Comparison of ENCODE assay signal across 1 cellular context in the genomic region with DNA sequence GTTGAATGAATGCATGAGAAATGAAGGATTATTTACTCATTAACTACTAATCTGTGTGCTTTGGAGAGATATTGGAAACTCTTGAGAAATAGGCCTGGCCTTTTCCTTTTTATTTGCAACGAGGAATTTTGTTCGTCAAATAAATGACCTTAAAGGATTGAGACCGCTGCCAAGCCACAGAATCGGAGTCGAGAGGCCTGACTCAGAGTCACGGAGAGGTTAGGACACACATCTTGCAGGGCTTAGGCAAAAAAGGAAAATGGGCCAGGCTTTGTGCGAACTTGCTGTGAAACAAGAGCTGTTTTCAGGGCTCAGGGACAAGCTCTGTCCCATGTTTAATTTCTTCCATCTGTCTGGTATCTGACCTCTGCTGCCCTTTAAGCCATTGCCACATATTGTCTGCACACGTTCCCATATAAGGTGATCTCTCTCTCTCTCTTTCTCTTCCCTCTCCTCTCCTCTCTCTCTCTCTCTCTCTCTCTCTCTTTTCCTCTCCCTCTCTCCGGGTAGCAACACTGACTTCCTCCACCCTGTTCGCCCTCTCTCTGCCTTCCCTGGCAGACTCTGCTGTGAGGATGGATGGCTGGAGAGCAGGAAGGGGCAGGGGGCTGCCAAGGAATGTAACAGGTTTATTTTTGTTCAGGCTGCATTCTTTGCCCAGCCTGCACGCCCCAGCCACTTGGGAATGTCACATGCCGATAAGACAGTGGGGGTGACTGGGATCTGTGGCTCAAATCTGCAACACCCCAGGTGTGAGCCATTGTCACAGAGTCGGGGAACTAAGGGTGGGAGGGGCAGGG.
TF ChIP-seq lines count a peak whose summit lies in the region.

No MANE protein-coding gene starts in this region.

TF ChIP-seq in HepG2, 621 proteins besides CTCF, POLR2A, EP300 and RAD21 (continued from another document and continues in another):
- peak; percentile 47; the same call in 1 of the 2 replicates for TF ChIP-seq HNF4G (IDR thresholded peaks at IDR 0.05; ENCODE audit: borderline replicate concordance, low read depth, low read length)
- TF ChIP-seq HNF4G (CRISPR knock-in tag; IDR thresholded peaks at IDR 0.05; ENCODE audit: borderline replicate concordance, low read depth), result no peak
- TF ChIP-seq, protein P1, sequence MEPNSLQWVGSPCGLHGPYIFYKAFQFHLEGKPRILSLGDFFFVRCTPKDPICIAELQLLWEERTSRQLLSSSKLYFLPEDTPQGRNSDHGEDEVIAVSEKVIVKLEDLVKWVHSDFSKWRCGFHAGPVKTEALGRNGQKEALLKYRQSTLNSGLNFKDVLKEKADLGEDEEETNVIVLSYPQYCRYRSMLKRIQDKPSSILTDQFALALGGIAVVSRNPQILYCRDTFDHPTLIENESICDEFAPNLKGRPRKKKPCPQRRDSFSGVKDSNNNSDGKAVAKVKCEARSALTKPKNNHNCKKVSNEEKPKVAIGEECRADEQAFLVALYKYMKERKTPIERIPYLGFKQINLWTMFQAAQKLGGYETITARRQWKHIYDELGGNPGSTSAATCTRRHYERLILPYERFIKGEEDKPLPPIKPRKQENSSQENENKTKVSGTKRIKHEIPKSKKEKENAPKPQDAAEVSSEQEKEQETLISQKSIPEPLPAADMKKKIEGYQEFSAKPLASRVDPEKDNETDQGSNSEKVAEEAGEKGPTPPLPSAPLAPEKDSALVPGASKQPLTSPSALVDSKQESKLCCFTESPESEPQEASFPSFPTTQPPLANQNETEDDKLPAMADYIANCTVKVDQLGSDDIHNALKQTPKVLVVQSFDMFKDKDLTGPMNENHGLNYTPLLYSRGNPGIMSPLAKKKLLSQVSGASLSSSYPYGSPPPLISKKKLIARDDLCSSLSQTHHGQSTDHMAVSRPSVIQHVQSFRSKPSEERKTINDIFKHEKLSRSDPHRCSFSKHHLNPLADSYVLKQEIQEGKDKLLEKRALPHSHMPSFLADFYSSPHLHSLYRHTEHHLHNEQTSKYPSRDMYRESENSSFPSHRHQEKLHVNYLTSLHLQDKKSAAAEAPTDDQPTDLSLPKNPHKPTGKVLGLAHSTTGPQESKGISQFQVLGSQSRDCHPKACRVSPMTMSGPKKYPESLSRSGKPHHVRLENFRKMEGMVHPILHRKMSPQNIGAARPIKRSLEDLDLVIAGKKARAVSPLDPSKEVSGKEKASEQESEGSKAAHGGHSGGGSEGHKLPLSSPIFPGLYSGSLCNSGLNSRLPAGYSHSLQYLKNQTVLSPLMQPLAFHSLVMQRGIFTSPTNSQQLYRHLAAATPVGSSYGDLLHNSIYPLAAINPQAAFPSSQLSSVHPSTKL (CRISPR knock-in tag; IDR thresholded peaks at IDR 0.05), result peak; percentile 71
- TF ChIP-seq ZNF605 (CRISPR knock-in tag; IDR thresholded peaks at IDR 0.05), result peak; percentile 70; the same call in 1 of the 2 replicates
- peak; percentile 47; the same call in 1 of the 2 replicates for TF ChIP-seq ZNF792 (CRISPR knock-in tag; IDR thresholded peaks at IDR 0.05)
- peak; percentile 81 for TF ChIP-seq HMG20B (CRISPR knock-in tag; conservative IDR thresholded peaks at IDR 0.05)
- no peak for TF ChIP-seq PCBP1 (IDR thresholded peaks at IDR 0.05; ENCODE audit: borderline replicate concordance, low read depth, low read length)
- TF ChIP-seq, protein P2, sequence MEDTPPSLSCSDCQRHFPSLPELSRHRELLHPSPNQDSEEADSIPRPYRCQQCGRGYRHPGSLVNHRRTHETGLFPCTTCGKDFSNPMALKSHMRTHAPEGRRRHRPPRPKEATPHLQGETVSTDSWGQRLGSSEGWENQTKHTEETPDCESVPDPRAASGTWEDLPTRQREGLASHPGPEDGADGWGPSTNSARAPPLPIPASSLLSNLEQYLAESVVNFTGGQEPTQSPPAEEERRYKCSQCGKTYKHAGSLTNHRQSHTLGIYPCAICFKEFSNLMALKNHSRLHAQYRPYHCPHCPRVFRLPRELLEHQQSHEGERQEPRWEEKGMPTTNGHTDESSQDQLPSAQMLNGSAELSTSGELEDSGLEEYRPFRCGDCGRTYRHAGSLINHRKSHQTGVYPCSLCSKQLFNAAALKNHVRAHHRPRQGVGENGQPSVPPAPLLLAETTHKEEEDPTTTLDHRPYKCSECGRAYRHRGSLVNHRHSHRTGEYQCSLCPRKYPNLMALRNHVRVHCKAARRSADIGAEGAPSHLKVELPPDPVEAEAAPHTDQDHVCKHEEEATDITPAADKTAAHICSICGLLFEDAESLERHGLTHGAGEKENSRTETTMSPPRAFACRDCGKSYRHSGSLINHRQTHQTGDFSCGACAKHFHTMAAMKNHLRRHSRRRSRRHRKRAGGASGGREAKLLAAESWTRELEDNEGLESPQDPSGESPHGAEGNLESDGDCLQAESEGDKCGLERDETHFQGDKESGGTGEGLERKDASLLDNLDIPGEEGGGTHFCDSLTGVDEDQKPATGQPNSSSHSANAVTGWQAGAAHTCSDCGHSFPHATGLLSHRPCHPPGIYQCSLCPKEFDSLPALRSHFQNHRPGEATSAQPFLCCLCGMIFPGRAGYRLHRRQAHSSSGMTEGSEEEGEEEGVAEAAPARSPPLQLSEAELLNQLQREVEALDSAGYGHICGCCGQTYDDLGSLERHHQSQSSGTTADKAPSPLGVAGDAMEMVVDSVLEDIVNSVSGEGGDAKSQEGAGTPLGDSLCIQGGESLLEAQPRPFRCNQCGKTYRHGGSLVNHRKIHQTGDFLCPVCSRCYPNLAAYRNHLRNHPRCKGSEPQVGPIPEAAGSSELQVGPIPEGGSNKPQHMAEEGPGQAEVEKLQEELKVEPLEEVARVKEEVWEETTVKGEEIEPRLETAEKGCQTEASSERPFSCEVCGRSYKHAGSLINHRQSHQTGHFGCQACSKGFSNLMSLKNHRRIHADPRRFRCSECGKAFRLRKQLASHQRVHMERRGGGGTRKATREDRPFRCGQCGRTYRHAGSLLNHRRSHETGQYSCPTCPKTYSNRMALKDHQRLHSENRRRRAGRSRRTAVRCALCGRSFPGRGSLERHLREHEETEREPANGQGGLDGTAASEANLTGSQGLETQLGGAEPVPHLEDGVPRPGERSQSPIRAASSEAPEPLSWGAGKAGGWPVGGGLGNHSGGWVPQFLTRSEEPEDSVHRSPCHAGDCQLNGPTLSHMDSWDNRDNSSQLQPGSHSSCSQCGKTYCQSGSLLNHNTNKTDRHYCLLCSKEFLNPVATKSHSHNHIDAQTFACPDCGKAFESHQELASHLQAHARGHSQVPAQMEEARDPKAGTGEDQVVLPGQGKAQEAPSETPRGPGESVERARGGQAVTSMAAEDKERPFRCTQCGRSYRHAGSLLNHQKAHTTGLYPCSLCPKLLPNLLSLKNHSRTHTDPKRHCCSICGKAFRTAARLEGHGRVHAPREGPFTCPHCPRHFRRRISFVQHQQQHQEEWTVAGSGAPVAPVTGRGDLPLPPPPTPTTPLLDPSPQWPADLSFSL (CRISPR knock-in tag; IDR thresholded peaks at IDR 0.05), result no peak
- TF ChIP-seq, protein P3, sequence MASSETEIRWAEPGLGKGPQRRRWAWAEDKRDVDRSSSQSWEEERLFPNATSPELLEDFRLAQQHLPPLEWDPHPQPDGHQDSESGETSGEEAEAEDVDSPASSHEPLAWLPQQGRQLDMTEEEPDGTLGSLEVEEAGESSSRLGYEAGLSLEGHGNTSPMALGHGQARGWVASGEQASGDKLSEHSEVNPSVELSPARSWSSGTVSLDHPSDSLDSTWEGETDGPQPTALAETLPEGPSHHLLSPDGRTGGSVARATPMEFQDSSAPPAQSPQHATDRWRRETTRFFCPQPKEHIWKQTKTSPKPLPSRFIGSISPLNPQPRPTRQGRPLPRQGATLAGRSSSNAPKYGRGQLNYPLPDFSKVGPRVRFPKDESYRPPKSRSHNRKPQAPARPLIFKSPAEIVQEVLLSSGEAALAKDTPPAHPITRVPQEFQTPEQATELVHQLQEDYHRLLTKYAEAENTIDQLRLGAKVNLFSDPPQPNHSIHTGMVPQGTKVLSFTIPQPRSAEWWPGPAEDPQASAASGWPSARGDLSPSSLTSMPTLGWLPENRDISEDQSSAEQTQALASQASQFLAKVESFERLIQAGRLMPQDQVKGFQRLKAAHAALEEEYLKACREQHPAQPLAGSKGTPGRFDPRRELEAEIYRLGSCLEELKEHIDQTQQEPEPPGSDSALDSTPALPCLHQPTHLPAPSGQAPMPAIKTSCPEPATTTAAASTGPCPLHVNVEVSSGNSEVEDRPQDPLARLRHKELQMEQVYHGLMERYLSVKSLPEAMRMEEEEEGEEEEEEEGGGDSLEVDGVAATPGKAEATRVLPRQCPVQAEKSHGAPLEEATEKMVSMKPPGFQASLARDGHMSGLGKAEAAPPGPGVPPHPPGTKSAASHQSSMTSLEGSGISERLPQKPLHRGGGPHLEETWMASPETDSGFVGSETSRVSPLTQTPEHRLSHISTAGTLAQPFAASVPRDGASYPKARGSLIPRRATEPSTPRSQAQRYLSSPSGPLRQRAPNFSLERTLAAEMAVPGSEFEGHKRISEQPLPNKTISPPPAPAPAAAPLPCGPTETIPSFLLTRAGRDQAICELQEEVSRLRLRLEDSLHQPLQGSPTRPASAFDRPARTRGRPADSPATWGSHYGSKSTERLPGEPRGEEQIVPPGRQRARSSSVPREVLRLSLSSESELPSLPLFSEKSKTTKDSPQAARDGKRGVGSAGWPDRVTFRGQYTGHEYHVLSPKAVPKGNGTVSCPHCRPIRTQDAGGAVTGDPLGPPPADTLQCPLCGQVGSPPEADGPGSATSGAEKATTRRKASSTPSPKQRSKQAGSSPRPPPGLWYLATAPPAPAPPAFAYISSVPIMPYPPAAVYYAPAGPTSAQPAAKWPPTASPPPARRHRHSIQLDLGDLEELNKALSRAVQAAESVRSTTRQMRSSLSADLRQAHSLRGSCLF (CRISPR knock-in tag; IDR thresholded peaks at IDR 0.05; ENCODE audit: borderline replicate concordance), result no peak
- TF ChIP-seq, protein P4, sequence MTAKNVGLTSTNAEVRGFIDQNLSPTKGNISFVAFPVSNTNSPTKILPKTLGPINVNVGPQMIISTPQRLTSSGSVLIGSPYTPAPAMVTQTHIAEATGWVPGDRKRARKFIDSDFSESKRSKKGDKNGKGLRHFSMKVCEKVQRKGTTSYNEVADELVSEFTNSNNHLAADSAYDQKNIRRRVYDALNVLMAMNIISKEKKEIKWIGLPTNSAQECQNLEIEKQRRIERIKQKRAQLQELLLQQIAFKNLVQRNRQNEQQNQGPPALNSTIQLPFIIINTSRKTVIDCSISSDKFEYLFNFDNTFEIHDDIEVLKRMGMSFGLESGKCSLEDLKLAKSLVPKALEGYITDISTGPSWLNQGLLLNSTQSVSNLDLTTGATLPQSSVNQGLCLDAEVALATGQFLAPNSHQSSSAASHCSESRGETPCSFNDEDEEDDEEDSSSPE (CRISPR knock-in tag; IDR thresholded peaks at IDR 0.05), result no peak
- TF ChIP-seq, protein P5, sequence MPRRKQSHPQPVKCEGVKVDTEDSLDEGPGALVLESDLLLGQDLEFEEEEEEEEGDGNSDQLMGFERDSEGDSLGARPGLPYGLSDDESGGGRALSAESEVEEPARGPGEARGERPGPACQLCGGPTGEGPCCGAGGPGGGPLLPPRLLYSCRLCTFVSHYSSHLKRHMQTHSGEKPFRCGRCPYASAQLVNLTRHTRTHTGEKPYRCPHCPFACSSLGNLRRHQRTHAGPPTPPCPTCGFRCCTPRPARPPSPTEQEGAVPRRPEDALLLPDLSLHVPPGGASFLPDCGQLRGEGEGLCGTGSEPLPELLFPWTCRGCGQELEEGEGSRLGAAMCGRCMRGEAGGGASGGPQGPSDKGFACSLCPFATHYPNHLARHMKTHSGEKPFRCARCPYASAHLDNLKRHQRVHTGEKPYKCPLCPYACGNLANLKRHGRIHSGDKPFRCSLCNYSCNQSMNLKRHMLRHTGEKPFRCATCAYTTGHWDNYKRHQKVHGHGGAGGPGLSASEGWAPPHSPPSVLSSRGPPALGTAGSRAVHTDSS (CRISPR knock-in tag; conservative IDR thresholded peaks at IDR 0.05), result no peak
- no peak for TF ChIP-seq ZNF619 (CRISPR knock-in tag; IDR thresholded peaks at IDR 0.05)
- TF ChIP-seq, protein P6, sequence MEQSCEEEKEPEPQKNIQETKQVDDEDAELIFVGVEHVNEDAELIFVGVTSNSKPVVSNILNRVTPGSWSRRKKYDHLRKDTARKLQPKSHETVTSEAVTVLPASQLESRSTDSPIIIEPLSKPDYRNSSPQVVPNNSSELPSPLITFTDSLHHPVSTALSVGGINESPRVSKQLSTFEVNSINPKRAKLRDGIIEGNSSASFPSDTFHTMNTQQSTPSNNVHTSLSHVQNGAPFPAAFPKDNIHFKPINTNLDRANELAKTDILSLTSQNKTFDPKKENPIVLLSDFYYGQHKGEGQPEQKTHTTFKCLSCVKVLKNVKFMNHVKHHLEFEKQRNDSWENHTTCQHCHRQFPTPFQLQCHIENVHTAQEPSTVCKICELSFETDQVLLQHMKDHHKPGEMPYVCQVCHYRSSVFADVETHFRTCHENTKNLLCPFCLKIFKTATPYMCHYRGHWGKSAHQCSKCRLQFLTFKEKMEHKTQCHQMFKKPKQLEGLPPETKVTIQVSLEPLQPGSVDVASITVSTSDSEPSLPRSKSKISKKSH (CRISPR knock-in tag; IDR thresholded peaks at IDR 0.05; ENCODE audit: borderline replicate concordance), result no peak
- TF ChIP-seq RBM22 (optimal IDR thresholded peaks at IDR 0.05; ENCODE audit: low read length), result no peak
- TF ChIP-seq, protein P7, sequence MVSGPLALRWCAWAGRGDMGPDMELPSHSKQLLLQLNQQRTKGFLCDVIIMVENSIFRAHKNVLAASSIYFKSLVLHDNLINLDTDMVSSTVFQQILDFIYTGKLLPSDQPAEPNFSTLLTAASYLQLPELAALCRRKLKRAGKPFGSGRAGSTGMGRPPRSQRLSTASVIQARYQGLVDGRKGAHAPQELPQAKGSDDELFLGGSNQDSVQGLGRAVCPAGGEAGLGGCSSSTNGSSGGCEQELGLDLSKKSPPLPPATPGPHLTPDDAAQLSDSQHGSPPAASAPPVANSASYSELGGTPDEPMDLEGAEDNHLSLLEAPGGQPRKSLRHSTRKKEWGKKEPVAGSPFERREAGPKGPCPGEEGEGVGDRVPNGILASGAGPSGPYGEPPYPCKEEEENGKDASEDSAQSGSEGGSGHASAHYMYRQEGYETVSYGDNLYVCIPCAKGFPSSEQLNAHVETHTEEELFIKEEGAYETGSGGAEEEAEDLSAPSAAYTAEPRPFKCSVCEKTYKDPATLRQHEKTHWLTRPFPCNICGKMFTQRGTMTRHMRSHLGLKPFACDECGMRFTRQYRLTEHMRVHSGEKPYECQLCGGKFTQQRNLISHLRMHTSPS (CRISPR knock-in tag; IDR thresholded peaks at IDR 0.05; ENCODE audit: low read depth), result peak; percentile 57; the same call in 1 of the 2 replicates
- TF ChIP-seq BRD4 (CRISPR knock-in tag; IDR thresholded peaks at IDR 0.05), result no peak
- no peak for TF ChIP-seq FOXA1 (IDR thresholded peaks at IDR 0.05)
- TF ChIP-seq FOXA1 (CRISPR knock-in tag; IDR thresholded peaks at IDR 0.05), result peak; percentile 31; the same call in 1 of the 2 replicates
- TF ChIP-seq, protein P8, sequence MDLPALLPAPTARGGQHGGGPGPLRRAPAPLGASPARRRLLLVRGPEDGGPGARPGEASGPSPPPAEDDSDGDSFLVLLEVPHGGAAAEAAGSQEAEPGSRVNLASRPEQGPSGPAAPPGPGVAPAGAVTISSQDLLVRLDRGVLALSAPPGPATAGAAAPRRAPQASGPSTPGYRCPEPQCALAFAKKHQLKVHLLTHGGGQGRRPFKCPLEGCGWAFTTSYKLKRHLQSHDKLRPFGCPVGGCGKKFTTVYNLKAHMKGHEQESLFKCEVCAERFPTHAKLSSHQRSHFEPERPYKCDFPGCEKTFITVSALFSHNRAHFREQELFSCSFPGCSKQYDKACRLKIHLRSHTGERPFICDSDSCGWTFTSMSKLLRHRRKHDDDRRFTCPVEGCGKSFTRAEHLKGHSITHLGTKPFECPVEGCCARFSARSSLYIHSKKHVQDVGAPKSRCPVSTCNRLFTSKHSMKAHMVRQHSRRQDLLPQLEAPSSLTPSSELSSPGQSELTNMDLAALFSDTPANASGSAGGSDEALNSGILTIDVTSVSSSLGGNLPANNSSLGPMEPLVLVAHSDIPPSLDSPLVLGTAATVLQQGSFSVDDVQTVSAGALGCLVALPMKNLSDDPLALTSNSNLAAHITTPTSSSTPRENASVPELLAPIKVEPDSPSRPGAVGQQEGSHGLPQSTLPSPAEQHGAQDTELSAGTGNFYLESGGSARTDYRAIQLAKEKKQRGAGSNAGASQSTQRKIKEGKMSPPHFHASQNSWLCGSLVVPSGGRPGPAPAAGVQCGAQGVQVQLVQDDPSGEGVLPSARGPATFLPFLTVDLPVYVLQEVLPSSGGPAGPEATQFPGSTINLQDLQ (CRISPR knock-in tag; IDR thresholded peaks at IDR 0.05), result no peak
- TF ChIP-seq FOXO1 (CRISPR knock-in tag; IDR thresholded peaks at IDR 0.05), result peak; percentile 65
- TF ChIP-seq ZNF282 (IDR thresholded peaks at IDR 0.05; ENCODE audit: partially characterized antibody), result no peak
